32 cellular contexts compared by ENCODE assay signal in the genomic region with DNA sequence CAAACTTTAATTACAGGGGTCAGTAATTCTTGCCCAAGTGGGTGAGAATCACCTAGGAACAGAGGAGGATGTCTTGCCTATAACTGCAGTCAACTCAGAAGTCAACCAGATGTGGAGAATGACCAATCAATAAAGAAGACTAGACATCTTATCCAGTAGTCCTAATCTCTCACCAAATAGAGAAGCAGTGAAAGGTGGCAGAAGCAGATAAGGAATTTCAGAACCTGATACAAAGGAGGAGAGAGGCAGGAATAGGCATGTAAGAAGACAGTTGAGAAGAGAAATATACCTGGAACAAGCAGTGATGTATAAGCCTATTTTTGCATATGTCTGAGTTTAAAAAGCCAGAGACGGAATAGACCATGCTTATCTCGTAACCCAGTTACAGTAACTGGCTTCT.
"Had no signal": no experiment of that assay in that cellular context is flagged by ENCODE, and none has a peak within 500 bp of the region (broad histone marks: within the 10 kb centered on the region; RNA-seq: fewer than 3 reads in every experiment).

No MANE protein-coding gene starts in this region.

- H3K36me3 ChIP-seq: adrenal gland, brain microvascular endothelial cell, breast epithelium had no signal

- H3K27ac ChIP-seq: adrenal gland, body of pancreas, brain microvascular endothelial cell, breast epithelium, VCaP had no signal

- H3K4me3 ChIP-seq: adrenal gland, body of pancreas, breast epithelium had no signal

- DNase-seq: activated B cell treated with CpG ODN at 0.5 μM for 24 hours; activated CD4-positive, alpha-beta memory T cell treated with anti-CD3 and anti-CD28 coated beads for 36 hours; activated CD4-positive, alpha-beta T cell treated with anti-CD3 and anti-CD28 coated beads for 4 hours; activated CD4-positive, alpha-beta T cell treated with anti-CD3 and anti-CD28 coated beads, Interleukin-2, amount 10 ng/mL, durations not matched to agents 24 days and 14 days; activated CD4-positive, alpha-beta T cell treated with anti-CD3 and anti-CD28 coated beads, Interleukin-2, amount 50 U/mL, for 1 hour; activated CD4-positive, alpha-beta T cell treated with anti-CD3 and anti-CD28 coated beads, Interleukin-2, amount 50 U/mL, for 4 hours; activated CD4-positive, CD25-positive, alpha-beta regulatory T cell treated with anti-CD3 and anti-CD28 coated beads, Interleukin-2, amount 50 U/mL, for 72 hours; activated CD8-positive, alpha-beta memory T cell treated with anti-CD3 and anti-CD28 coated beads, Interleukin-2, amount 50 U/mL, for 4 hours; activated CD8-positive, alpha-beta T cell treated with anti-CD3 and anti-CD28 coated beads for 36 hours; activated effector memory CD4-positive, alpha-beta T cell treated with anti-CD3 and anti-CD28 coated beads, Interleukin-2, amount 50 U/mL, for 16 hours; activated gamma-delta T cell treated with Interleukin-2 at 50 U/mL for 16 hours; activated naive CD4-positive, alpha-beta T cell; activated naive CD4-positive, alpha-beta T cell treated with anti-CD3 and anti-CD28 coated beads for 36 hours; activated naive CD4-positive, alpha-beta T cell treated with anti-CD3 and anti-CD28 coated beads, Interleukin-2, amount 50 U/mL, for 16 hours; activated naive CD8-positive, alpha-beta T cell treated with anti-CD3 and anti-CD28 coated beads for 36 hours; activated T-cell treated with anti-CD3 and anti-CD28 coated beads for 4 hours; activated T-cell treated with anti-CD3 and anti-CD28 coated beads, Interleukin-2, amount 50 U/mL, for 1 hour; activated T-cell treated with anti-CD3 and anti-CD28 coated beads, Interleukin-2, amount 50 U/mL, for 4 hours; activated T-cell treated with anti-CD3 and anti-CD28 coated beads, Interleukin-2, amount 50 U/mL, for 72 hours; adrenal gland; amniotic stem cell; aorta; body of pancreas; brain microvascular endothelial cell; central memory CD4-positive, alpha-beta T cell; T-helper 1 cell; T-helper 2 cell; T-helper 9 cell had no signal

- H3K4me1 ChIP-seq: adrenal gland, body of pancreas, breast epithelium had no signal

- ATAC-seq: activated CD8-positive, alpha-beta T cell treated with anti-CD3 and anti-CD28 coated beads for 36 hours; activated naive CD4-positive, alpha-beta T cell treated with anti-CD3 and anti-CD28 coated beads, Interleukin-2, amount 50 U/mL, for 72 hours; activated T-cell treated with anti-CD3 and anti-CD28 coated beads, Interleukin-2, amount 50 U/mL, for 4 hours; activated T-cell treated with anti-CD3 and anti-CD28 coated beads, Interleukin-2, amount 50 U/mL, for 72 hours; activated T-helper 17 cell treated with anti-CD3 and anti-CD28 coated beads, Interleukin-2, amount 50 U/mL, for 72 hours; body of pancreas had no signal

- H3K27me3 ChIP-seq: adrenal gland, body of pancreas, brain microvascular endothelial cell, breast epithelium had no signal
